13 cellular contexts compared by ENCODE assay signal in the genomic region with DNA sequence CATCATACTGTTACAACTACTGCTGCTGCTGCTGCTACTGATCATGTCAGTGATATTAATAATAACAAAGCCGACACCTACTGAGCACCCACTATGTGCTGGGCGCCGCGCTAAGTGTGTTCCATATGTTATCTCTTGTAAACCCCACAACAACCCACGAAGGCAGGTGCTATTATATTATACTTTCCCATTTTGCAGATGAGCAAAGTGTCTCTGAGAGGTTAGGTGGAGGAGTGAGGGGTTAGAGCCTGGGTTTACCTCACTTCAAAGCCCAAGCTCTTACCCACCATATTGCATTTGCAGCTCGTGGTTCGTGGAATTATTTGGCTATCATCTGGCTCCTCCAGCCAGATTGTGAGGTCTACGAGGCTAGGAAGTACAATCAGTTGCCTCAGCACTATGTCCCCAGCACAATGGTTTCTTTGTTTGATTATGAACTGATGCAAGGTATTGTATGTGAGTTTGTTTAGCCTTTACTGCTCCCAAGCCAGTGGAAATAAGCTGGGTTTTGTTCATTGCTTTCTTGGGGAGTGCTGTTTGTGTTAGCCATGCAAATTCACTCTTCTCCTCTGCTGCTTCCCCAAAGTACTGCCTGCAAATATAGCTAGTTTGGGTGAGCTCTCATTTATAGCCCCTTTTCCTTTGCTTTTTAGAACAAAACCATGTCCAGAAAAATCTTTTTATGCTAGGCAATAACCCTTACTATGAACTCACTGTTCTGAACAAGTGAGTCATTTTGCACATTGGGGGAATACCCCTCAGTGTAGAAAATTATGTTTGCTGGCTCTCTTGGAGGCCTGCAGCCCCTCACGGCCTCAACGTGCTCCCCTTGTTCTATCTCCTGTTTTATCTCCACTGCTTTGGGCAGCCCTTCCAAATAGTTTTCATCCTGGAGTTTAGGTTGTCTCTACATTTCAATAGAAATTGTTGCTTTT. TPM values are rescaled to one million over a fixed set of nuclear protein-coding genes. Genes with fewer than 3 reads are reported as not detected.
DNase-seq lines count a peak whose midpoint lies in the region; ATAC-seq, FAIRE-seq and TF ChIP-seq lines count a peak whose summit lies in the region.
"Had no signal": no experiment of that assay in that cellular context is flagged by ENCODE, and none has a peak within 500 bp of the region (broad histone marks: within the 10 kb centered on the region; RNA-seq: fewer than 3 reads in every experiment).

No MANE protein-coding gene starts in this region.

- no peak for TF ChIP-seq RAD21 in A549 (conservative IDR thresholded peaks at IDR 0.05 in 1 of 2, IDR thresholded peaks at IDR 0.05 in 1 of 2)

- TF ChIP-seq POLR2A in A549 (IDR thresholded peaks at IDR 0.05; ENCODE audit: low read length), result no peak

- no peaks in the 10 kb centered on the region for H3K4me1 ChIP-seq in A549
- H3K4me1 ChIP-seq: heart left ventricle had no signal

- DNase-seq in A549 (ENCODE audit: low read depth in 1 of 2, low spot score in 1 of 2) (no peak), HT-29 (ENCODE audit: low spot score) (no peak), nephron progenitor cell (no peak), NCI-H1436 treated with DMSO at 0.1 percent for 48 hours (lab: John Stamatoyannopoulos, UW) (no peak)
- no peak for DNase-seq in stimulated activated CD8-positive, alpha-beta memory T cell treated with anti-CD3 and anti-CD28 coated beads, Interleukin-4, amount 100 ng/mL, for 48 hours
- DNase-seq: heart left ventricle, T-helper 1 cell had no signal

- TF ChIP-seq EP300 in A549 (IDR thresholded peaks at IDR 0.05), result no peak

- H3K36me3 Mint-ChIP-seq in brain, result no peaks in the 10 kb centered on the region
- no peaks in the 10 kb centered on the region for H3K36me3 Mint-ChIP-seq in nephron progenitor cell (ENCODE audit: low read depth)
- H3K36me3 Mint-ChIP-seq: CD14-positive monocyte had no signal

- H3K9me3 ChIP-seq in A549, result no peaks in the 10 kb centered on the region
- H3K9me3 ChIP-seq: heart left ventricle, thoracic aorta had no signal

- POLR2A ChIA-PET in A549 (lab: Yijun Ruan, JAX), result no interaction called here

- H3K4me3 Mint-ChIP-seq in brain (no peak overlapping the region), nephron progenitor cell (no peak overlapping the region)

- CTCF ChIA-PET in A549 (lab: Yijun Ruan, JAX), result interaction anchor here (1.1 to 6.8 kb wide), 4 partner anchors 10 to 31 kb away, joined by 3 to 59 read pairs (median 13); no protein-coding TSS in a partner anchor

- TF ChIP-seq CTCF in A549 (IDR thresholded peaks at IDR 0.05), result no peak
- TF ChIP-seq CTCF in brain (conservative IDR thresholded peaks at IDR 0.05), result no peak
- no peak for TF ChIP-seq CTCF in nephron progenitor cell (IDR thresholded peaks at IDR 0.05)

- no peak overlapping the region for H3K4me3 ChIP-seq in A549
- H3K4me3 ChIP-seq: coronary artery, heart left ventricle, thoracic aorta had no signal

- peak; percentile 36 for FAIRE-seq in A549 (lab: Jason Lieb, UNC)

- no peak overlapping the region for H3K4me2 ChIP-seq in A549

- peaks cover 0 to 3% (median 0%) of the 10 kb centered on the region in 5 experiments for H3K9me3 Mint-ChIP-seq in brain
- no peaks in the 10 kb centered on the region for H3K9me3 Mint-ChIP-seq in nephron progenitor cell
- H3K9me3 Mint-ChIP-seq: CD14-positive monocyte had no signal

- H3K27ac ChIP-seq in A549, result no peak overlapping the region
- H3K27ac ChIP-seq: coronary artery, heart left ventricle, thoracic aorta had no signal

- ATAC-seq in A549 (no peak), GM18858 (IDR thresholded peaks at IDR 0.05; ENCODE audit: unreplicated experiment) (peak; percentile 74), HG03432 (IDR thresholded peaks at IDR 0.05; ENCODE audit: unreplicated experiment) (peak; percentile 80)
- ATAC-seq: heart left ventricle had no signal

- peaks cover 65% of the 10 kb centered on the region for H3K27me3 Mint-ChIP-seq in brain
- peaks cover 7% of the 10 kb centered on the region for H3K27me3 Mint-ChIP-seq in nephron progenitor cell (ENCODE audit: low read depth, poor library complexity)

- H3K4me1 Mint-ChIP-seq in brain, result peaks cover 66% of the 10 kb centered on the region
- H3K4me1 Mint-ChIP-seq in nephron progenitor cell, result peaks cover 67% of the 10 kb centered on the region
- H3K4me1 Mint-ChIP-seq: CD14-positive monocyte had no signal

- WGBS in A549 (ENCODE audit: missing lambda C conversion rate), result 54% methylated on average over 10 of the region's 10 CpGs

- H3K27ac Mint-ChIP-seq in brain, result peak overlapping the region in 3 of 5 experiments; percentile 11 to 83 (median 45)
- no peak overlapping the region for H3K27ac Mint-ChIP-seq in nephron progenitor cell

TF ChIP-seq in A549, 52 proteins besides CTCF, POLR2A, EP300 and RAD21:
- TF ChIP-seq RARB (CRISPR knock-in tag; IDR thresholded peaks at IDR 0.05) (no peak), HOXA7 (CRISPR knock-in tag; IDR thresholded peaks at IDR 0.05) (no peak), CBX2 (IDR thresholded peaks at IDR 0.05; ENCODE audit: borderline replicate concordance, low read depth) (no peak), HDAC2 (IDR thresholded peaks at IDR 0.05) (no peak), CEBPB (IDR thresholded peaks at IDR 0.05) (no peak), POLR2AphosphoS2 (conservative IDR thresholded peaks at IDR 0.05; ENCODE audit: low read length) (no peak), NFE2L2 (conservative IDR thresholded peaks at IDR 0.05; ENCODE audit: low read length) (no peak), RNF2 (IDR thresholded peaks at IDR 0.05; ENCODE audit: borderline replicate concordance, low read depth) (no peak), MAZ (IDR thresholded peaks at IDR 0.05; ENCODE audit: borderline replicate concordance, low read depth, low read length) (no peak), ESRRA (IDR thresholded peaks at IDR 0.05; ENCODE audit: borderline replicate concordance, low read length) (no peak), JUN (IDR thresholded peaks at IDR 0.05) (no peak), ZNF302 (CRISPR knock-in tag; IDR thresholded peaks at IDR 0.05) (no peak), CBX8 (IDR thresholded peaks at IDR 0.05) (no peak)

RNA-seq across cellular contexts. Expression of a gene that starts 47.9 kb away (rescaled TPM):
- polyA plus RNA-seq in A549 (2011; rRNA removed) (76.3 and 77.9 TPM in 2 replicates), A549 (2017; fragmentation: RNase III; extraction: RNeasy Plus Mini Kit Qiagen cat#74134 plus additional on column Dnase treatment) (26.1 to 26.6 TPM (median 26.2 TPM) in 3 replicates), brain (ENCODE audit: insufficient read depth, low read depth, low replicate concordance) (16.1 TPM)
- polyA plus RNA-seq in A549 (2012; cell fraction: cytosol; rRNA removed), result 25.9 and 32.9 TPM in 2 replicates
- polyA plus RNA-seq in A549 (2012; cell fraction: nucleus; rRNA removed), result 19.5 and 23.9 TPM in 2 replicates
- 32.8 and 33.5 TPM in 2 replicates for polyA minus RNA-seq in A549 (2011; rRNA and poly(A)+ RNA removed)
- 41.3 and 43.0 TPM in 2 replicates for total RNA-seq in HT-29 (2014; rRNA removed; shearing (Covaris generic))

RNA-seq across cellular contexts. Expression of a gene that starts 48.2 kb away (rescaled TPM):
- polyA plus RNA-seq in A549 (2011; rRNA removed) (190 and 194 TPM in 2 replicates), A549 (2017; fragmentation: RNase III; extraction: RNeasy Plus Mini Kit Qiagen cat#74134 plus additional on column Dnase treatment) (274 to 284 TPM (median 275 TPM) in 3 replicates), brain (ENCODE audit: insufficient read depth, low read depth, low replicate concordance) (249 TPM)
- polyA plus RNA-seq in A549 (2012; cell fraction: cytosol; rRNA removed), result 183 and 195 TPM in 2 replicates
- polyA plus RNA-seq in A549 (2012; cell fraction: nucleus; rRNA removed), result 109 and 147 TPM in 2 replicates
- polyA minus RNA-seq in A549 (2011; rRNA and poly(A)+ RNA removed), result 35.7 and 38.6 TPM in 2 replicates
- 116 and 125 TPM in 2 replicates for total RNA-seq in HT-29 (2014; rRNA removed; shearing (Covaris generic))

Comparison
In these comparisons a context has a peak if more than half of its experiments do, and no peak if none do; other contexts are left out.
1. ATAC-seq: peak in GM18858 (single experiment) and HG03432 (single experiment); none in A549 (0 of 2).